18 cellular contexts compared by ENCODE assay signal in the genomic region with DNA sequence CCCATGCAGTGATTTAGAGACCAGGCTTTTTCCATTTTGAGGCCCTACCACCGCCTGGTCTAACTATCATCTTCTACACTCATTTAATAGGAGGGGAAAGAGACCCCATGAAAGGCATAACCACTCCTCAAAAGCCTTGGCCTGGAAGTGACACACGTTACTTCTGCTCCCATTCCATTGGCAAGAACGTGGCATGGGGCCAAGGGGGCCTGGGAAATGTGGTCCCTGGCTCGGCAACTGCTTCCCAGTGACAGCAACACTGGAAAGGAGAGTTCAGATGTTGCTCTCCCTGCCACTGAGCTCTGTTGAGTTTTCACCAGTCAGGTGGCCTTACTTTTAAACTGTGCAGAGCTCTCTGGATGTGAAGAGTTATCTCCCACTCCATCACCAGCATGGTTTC. TPM values are rescaled to one million over a fixed set of nuclear protein-coding genes. Genes with fewer than 3 reads are reported as not detected.
A peak's percentile ranks its signal among the peaks of the same experiment; 100 is the strongest.
DNase-seq lines count a peak whose midpoint lies in the region; ATAC-seq and TF ChIP-seq lines count a peak whose summit lies in the region.
"Had no signal": no experiment of that assay in that cellular context is flagged by ENCODE, and none has a peak within 500 bp of the region (broad histone marks: within the 10 kb centered on the region; RNA-seq: fewer than 3 reads in every experiment).

No MANE protein-coding gene starts in this region.

- H4K91ac ChIP-seq in H9 (ENCODE audit: insufficient read length, low read depth, low read length) (no peak overlapping the region), IMR-90 (ENCODE audit: insufficient read depth, low read depth, low read length) (no peak overlapping the region)

- TF ChIP-seq POLR2A in IMR-90 (IDR thresholded peaks at IDR 0.05; ENCODE audit: low read depth, low read length) (no peak), sigmoid colon (IDR thresholded peaks at IDR 0.05) (no peak)

- H2AFZ ChIP-seq in H9 (ENCODE audit: low read length): no peak overlapping the region
- no peak overlapping the region for H2AFZ ChIP-seq in IMR-90 (replicated peaks; ENCODE audit: low read length, poor library complexity)

- H3K9me3 ChIP-seq in H9 (ENCODE audit: control insufficient read depth, low read depth, low read length) (no peaks in the 10 kb centered on the region), IMR-90 (ENCODE audit: control insufficient read depth, insufficient read depth, low read length) (peaks cover 2% of the 10 kb centered on the region; the same call in 1 of the 2 replicates), sigmoid colon (no peaks in the 10 kb centered on the region)

- H3K14ac ChIP-seq in H9 (ENCODE audit: insufficient read depth, low read length) (no peak overlapping the region), IMR-90 (replicated peaks; ENCODE audit: low read depth, low read length) (no peak overlapping the region)

- intact Hi-C loops in IMR-90 (cut with micrococcal nuclease): no loop called here
- intact Hi-C loops in sigmoid colon (cut with DNase I): no loop called here

- no peak overlapping the region for H2BK12ac ChIP-seq in H9 (ENCODE audit: insufficient read length, low read depth, low read length)

- H3K4ac ChIP-seq in H9 (ENCODE audit: low read depth, low read length): no peak overlapping the region
- H3K4ac ChIP-seq in IMR-90 (ENCODE audit: low read depth, low read length): no peak overlapping the region; the same call in 1 of the 2 replicates

- TF ChIP-seq RAD21 in IMR-90 (IDR thresholded peaks at IDR 0.05; ENCODE audit: low read length): no peak

- no peaks in the 10 kb centered on the region; the same call in 1 of the 2 replicates for H3K79me2 ChIP-seq in H9 (ENCODE audit: insufficient read depth, low read length)

- peaks cover 29 to 34% of the 10 kb centered on the region in 2 experiments for H3K4me1 Mint-ChIP-seq in H9
- no peaks in the 10 kb centered on the region for H3K4me1 Mint-ChIP-seq in T-cell

- H2BK5ac ChIP-seq in H9 (ENCODE audit: insufficient read length, low read length): no peak overlapping the region
- no peak overlapping the region for H2BK5ac ChIP-seq in IMR-90 (ENCODE audit: low read depth, low read length, poor library complexity, severe bottlenecking)

- H3K23ac ChIP-seq in H9 (ENCODE audit: insufficient read length, low read depth, low read length) (no peak overlapping the region), IMR-90 (ENCODE audit: low read depth, low read length) (no peak overlapping the region)

- no peak overlapping the region for H3K9ac ChIP-seq in H9 (ENCODE audit: extremely low read depth, insufficient read length, low read length)
- no peak overlapping the region for H3K9ac ChIP-seq in IMR-90 (ENCODE audit: low read depth, low read length)
- H3K9ac ChIP-seq: BLaER1 had no signal

- H4K5ac ChIP-seq in H9 (ENCODE audit: insufficient read length, low read depth, low read length) (no peak overlapping the region), IMR-90 (ENCODE audit: low read depth, low read length) (no peak overlapping the region)

- H2BK20ac ChIP-seq in H9 (ENCODE audit: low read depth, low read length, poor library complexity, severe bottlenecking): no peak overlapping the region
- no peak overlapping the region for H2BK20ac ChIP-seq in IMR-90 (ENCODE audit: low read depth, low read length)

- H3K27ac ChIP-seq in H9 (ENCODE audit: insufficient read length, low read depth, low read length) (no peak overlapping the region), IMR-90 (ENCODE audit: insufficient read depth, low read length) (no peak overlapping the region), sigmoid colon (no peak overlapping the region)
- H3K27ac ChIP-seq: BLaER1 had no signal

- no peak overlapping the region for H3K56ac ChIP-seq in H9 (ENCODE audit: insufficient read length, low read depth, low read length)
- H3K56ac ChIP-seq in IMR-90 (ENCODE audit: extremely low read depth, insufficient read depth, low read length): no peak overlapping the region

- BruUV-seq in IMR-90 (replicated peaks; lab: Mats Ljungman, UMichigan): no TSS peak

- dilution Hi-C loops in IMR-90 (cut with HindIII; ENCODE audit: low sequenced_read_pairs, unreplicated experiment): no loop called here

- H3K27ac Mint-ChIP-seq in H9 (no peak overlapping the region; a peak in 1 of 7 replicates), T-cell (peak overlapping the region in 1 of 2 donors; percentile 49)
- H3K27ac Mint-ChIP-seq: CD4-positive, alpha-beta T cell had no signal

- ATAC-seq in IMR-90 (ENCODE audit: low read depth) (no peak), T-cell (replicated peaks in 1 of 4) (no peak)

- CTCF ChIA-PET in IMR-90 (lab: Yijun Ruan, JAX): interaction anchor here (0.7 kb wide), 1 partner anchor 87 kb away, joined by 3 read pairs; no protein-coding TSS in a partner anchor
- CTCF ChIA-PET in T-cell (lab: Charles Lee): interaction anchor here in 1 of 2 donors (0.6 kb wide), 1 partner anchor 13 kb away, joined by 3 read pairs; no protein-coding TSS in a partner anchor

- H2BK120ac ChIP-seq in H9 (ENCODE audit: low read depth, low read length, poor library complexity, severe bottlenecking): no peak overlapping the region
- no peak overlapping the region for H2BK120ac ChIP-seq in IMR-90 (ENCODE audit: low read depth, low read length)

- peaks cover 0 to 2% (median 0%) of the 10 kb centered on the region in 3 experiments; a peak in 2 of 7 replicates for H3K36me3 Mint-ChIP-seq in H9 (ENCODE audit: insufficient read depth in 1 of 3, low read depth in 3 of 3)
- H3K36me3 Mint-ChIP-seq in T-cell: no peaks in the 10 kb centered on the region

- H2BK15ac ChIP-seq in H9 (ENCODE audit: low read depth, low read length) (no peak overlapping the region), IMR-90 (ENCODE audit: low read depth, low read length) (no peak overlapping the region)

- H3K79me1 ChIP-seq in H9 (ENCODE audit: insufficient read depth, low read depth, low read length, poor library complexity, severe bottlenecking) (no peaks in the 10 kb centered on the region), IMR-90 (ENCODE audit: low read depth in 1 of 2, low read length in 2 of 2) (no peaks in the 10 kb centered on the region)

- H3K4me1 ChIP-seq in H9 (ENCODE audit: insufficient read depth, low read length): peaks cover 5% of the 10 kb centered on the region; the same call in 1 of the 2 replicates
- peaks cover 7% of the 10 kb centered on the region for H3K4me1 ChIP-seq in IMR-90 (ENCODE audit: control insufficient read depth, insufficient read depth, low read length)
- H3K4me1 ChIP-seq in sigmoid colon: no peaks in the 10 kb centered on the region

- H3K4me3 Mint-ChIP-seq in H9 (no peak overlapping the region), T-cell (no peak overlapping the region)
- H3K4me3 Mint-ChIP-seq: CD4-positive, alpha-beta T cell had no signal

- no peak overlapping the region for H3T11ph ChIP-seq in H9 (ENCODE audit: low read length)

- no peaks in the 10 kb centered on the region for H3K23me2 ChIP-seq in H9 (ENCODE audit: insufficient read length, low read depth, low read length, poor library complexity, severe bottlenecking)

- no peak overlapping the region for H3K18ac ChIP-seq in H9 (ENCODE audit: insufficient read length, low read depth, low read length)
- H3K18ac ChIP-seq in IMR-90 (ENCODE audit: low read depth, low read length): no peak overlapping the region

- no peaks in the 10 kb centered on the region for H3K27me3 ChIP-seq in H9 (ENCODE audit: insufficient read depth, low read length)
- H3K27me3 ChIP-seq in IMR-90 (ENCODE audit: control insufficient read depth, insufficient read depth, low read length): no peaks in the 10 kb centered on the region
- H3K27me3 ChIP-seq in sigmoid colon: no peaks in the 10 kb centered on the region
- H3K27me3 ChIP-seq: BLaER1 had no signal

- peak; percentile 20 for DNase-seq in H9
- DNase-seq in IMR-90: no peak
- peak; percentile 2 for DNase-seq in iPS-NIHi7 (ENCODE audit: extremely low spot score)
- DNase-seq in sigmoid colon: peak; percentile 65
- no peak for DNase-seq in KBM-7
- DNase-seq in T-cell: no peak
- no peak for DNase-seq in NCI-H748 (lab: John Stamatoyannopoulos, UW; ENCODE audit: unreplicated experiment)
- DNase-seq: COR-L47, DMS79, HCEC 1CT, MV-4-11, NCI-H1694, NCI-H2081, NCI-H2171 treated with DMSO at 0.1 percent for 48 hours, NCI-H524 treated with DMSO at 0.1 percent for 48 hours, SHP77 had no signal

- TF ChIP-seq CTCF in H9 (conservative IDR thresholded peaks at IDR 0.05): no peak
- no peak for TF ChIP-seq CTCF in IMR-90 (conservative IDR thresholded peaks at IDR 0.05; ENCODE audit: low read depth, low read length)
- TF ChIP-seq CTCF in sigmoid colon (IDR thresholded peaks at IDR 0.05): no peak

- WGBS in H9 (ENCODE audit: extremely low coverage, insufficient read length, low lambda C conversion rate): no CpG with 5 or more reads among the region's 4 CpGs
- WGBS in IMR-90 (ENCODE audit: extremely low coverage in 2 of 2, insufficient read length in 1 of 2), 2 experiments: 10% methylated on average over 2 of the region's 4 CpGs; no CpG with 5 or more reads in 1 of the 2 experiments
- WGBS in sigmoid colon, 2 donors: 80 to 82% methylated on average over 4 of the region's 4 CpGs

- H4K8ac ChIP-seq in H9 (replicated peaks; ENCODE audit: insufficient read length, low read depth, low read length): no peak overlapping the region
- H4K8ac ChIP-seq in IMR-90 (ENCODE audit: low read depth in 2 of 2, low read length in 2 of 2): no peak overlapping the region

- no peak overlapping the region for H2AK5ac ChIP-seq in H9 (ENCODE audit: insufficient read length, low read length)
- peak overlapping the region; percentile 24 for H2AK5ac ChIP-seq in IMR-90 (ENCODE audit: low read depth, low read length)

- H3K36me3 ChIP-seq in IMR-90 (ENCODE audit: control insufficient read depth, insufficient read depth, low read length) (no peaks in the 10 kb centered on the region), sigmoid colon (no peaks in the 10 kb centered on the region)
- H3K36me3 ChIP-seq: BLaER1 had no signal

- H3K9me1 ChIP-seq in IMR-90 (ENCODE audit: insufficient read depth, low read length): peaks cover 5% of the 10 kb centered on the region

- H3K9me3 Mint-ChIP-seq in H9 (peaks cover 0 to 2% of the 10 kb centered on the region in 2 experiments; a peak in 1 of 5 replicates), T-cell (no peaks in the 10 kb centered on the region)
- H3K9me3 Mint-ChIP-seq: CD4-positive, alpha-beta T cell had no signal

- no peak overlapping the region for H3K4me2 ChIP-seq in H9 (ENCODE audit: insufficient read depth, insufficient read length, low read length)
- H3K4me2 ChIP-seq in IMR-90 (ENCODE audit: low read depth, low read length): no peak overlapping the region
- H3K4me2 ChIP-seq: BLaER1 had no signal

- no peak for TF ChIP-seq EP300 in sigmoid colon (IDR thresholded peaks at IDR 0.05)

- H4K20me1 ChIP-seq in H9 (ENCODE audit: control insufficient read depth, insufficient read depth, insufficient read length) (no peaks in the 10 kb centered on the region), IMR-90 (ENCODE audit: insufficient read depth, low read length) (no peaks in the 10 kb centered on the region)
- H4K20me1 ChIP-seq: BLaER1 had no signal

- POLR2A ChIA-PET in IMR-90 (lab: Charles Lee; ENCODE audit: unreplicated experiment) (interaction anchor here (1.0 kb wide), 1 partner anchor 29 kb away, joined by 3 read pairs; no protein-coding TSS in a partner anchor), T-cell (lab: Charles Lee) (no interaction called here)

- H3K4me3 ChIP-seq in IMR-90 (ENCODE audit: insufficient read depth, low read depth, low read length) (no peak overlapping the region), sigmoid colon (no peak overlapping the region)
- H3K4me3 ChIP-seq: BLaER1 had no signal

- H2AK9ac ChIP-seq in IMR-90 (replicated peaks; ENCODE audit: low read depth, low read length, poor library complexity): peak overlapping the region; percentile 25

- in situ Hi-C loops in IMR-90 (cut with MboI; ENCODE audit: low sequenced_read_pairs) (no loop called here), KBM-7 (cut with MboI; ENCODE audit: low pct_unique_long_range_greater_than_20kb, low sequenced_read_pairs) (no loop called here)

- no peaks in the 10 kb centered on the region for H3K27me3 Mint-ChIP-seq in H9 (ENCODE audit: low read depth)
- peaks cover 12 to 16% of the 10 kb centered on the region in 2 donors for H3K27me3 Mint-ChIP-seq in T-cell

RNA-seq across cellular contexts. Expression of a gene that starts 45.2 kb away (rescaled TPM):
- 7.6 and 7.8 TPM in 2 replicates for total RNA-seq in H9 (2021)
- total RNA-seq in IMR-90 (2012; rRNA removed): 3.6 and 4.1 TPM in 2 replicates
- polyA plus RNA-seq in IMR-90 (2012; rRNA removed): 19.9 and 21.7 TPM in 2 replicates
- 11.1 and 15.2 TPM in 2 replicates for polyA plus RNA-seq in IMR-90 (2012; cell fraction: cytosol; rRNA removed)
- 52.0 and 95.3 TPM in 2 replicates for polyA plus RNA-seq in IMR-90 (2012; cell fraction: nucleus; rRNA removed; ENCODE audit: low replicate concordance)
- total RNA-seq in sigmoid colon: 10 to 100 TPM in 3 of 4 donors, 1 to 10 TPM in 1; 9.2 to 28.5 (median 14.1) TPM
- polyA plus RNA-seq in sigmoid colon: 10 to 100 TPM in 1 of 3 donors, 1 to 10 TPM in 2; 7.2 to 20.8 (median 9.0) TPM
- total RNA-seq in T-cell: 10 to 100 TPM; 34.4 to 49.8 (median 42.8) TPM

Comparison
In these comparisons a context has a peak if more than half of its experiments do, and no peak if none do; other contexts are left out.
1. DNase-seq: peak in H9 (single experiment), iPS-NIHi7 (single experiment) and sigmoid colon (single experiment); none in IMR-90 (single experiment), KBM-7 (single experiment), T-cell (0 of 34) and NCI-H748 (single experiment).